ENCODE assay signal across 18 cellular contexts in the genomic region with DNA sequence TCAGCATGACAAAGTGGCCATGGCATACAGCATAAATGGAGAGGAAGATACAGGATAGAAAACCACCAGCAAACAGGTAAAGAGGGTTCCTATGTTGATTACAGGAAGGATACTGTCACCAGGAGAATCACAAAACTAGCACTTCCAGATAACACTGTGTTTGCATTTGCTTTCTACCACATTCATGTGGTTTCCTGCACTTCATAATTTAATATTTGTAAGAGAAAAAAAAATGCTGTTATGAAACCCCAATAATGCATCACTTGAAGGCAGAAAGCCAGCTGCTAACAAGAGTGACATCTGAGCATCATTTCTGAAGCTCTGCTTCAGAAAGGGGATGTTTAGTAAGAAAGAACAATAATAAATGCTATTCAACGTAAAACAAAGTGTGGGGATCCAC.
DNase-seq lines count a peak whose midpoint lies in the region; ATAC-seq and FAIRE-seq lines count a peak whose summit lies in the region.
"Had no signal": no experiment of that assay in that cellular context is flagged by ENCODE, and none has a peak within 500 bp of the region (broad histone marks: within the 10 kb centered on the region; RNA-seq: fewer than 3 reads in every experiment).

No MANE protein-coding gene starts in this region.

- H3K27me3 ChIP-seq in small intestine (ENCODE audit: control insufficient read depth in 2 of 2, insufficient read depth in 2 of 2, low read length in 2 of 2) = no peaks in the 10 kb centered on the region
- H3K27me3 ChIP-seq: upper lobe of left lung had no signal

- ATAC-seq in activated T-cell treated with anti-CD3 and anti-CD28 coated beads, Interleukin-2, amount 50 U/mL, for 4 hours = peak; percentile 24
- ATAC-seq in HG03354 (IDR thresholded peaks at IDR 0.05; ENCODE audit: poor library complexity, severe bottlenecking, unreplicated experiment) = peak; percentile 33
- ATAC-seq in GM21576 (IDR thresholded peaks at IDR 0.05; ENCODE audit: unreplicated experiment) = no peak
- ATAC-seq: left ventricle myocardium superior, PC-3 had no signal

- no peaks in the 10 kb centered on the region for H3K9me3 ChIP-seq in small intestine (ENCODE audit: control insufficient read depth, low read depth)
- H3K9me3 ChIP-seq: upper lobe of left lung had no signal

- no peaks in the 10 kb centered on the region for H3K27me3 Mint-ChIP-seq in activated T-cell treated with anti-CD3 and anti-CD28 coated beads, Interleukin-2, amount 50 U/mL, for 4 hours (ENCODE audit: low read depth)
- no peaks in the 10 kb centered on the region for H3K27me3 Mint-ChIP-seq in activated naive CD8-positive, alpha-beta T cell
- H3K27me3 Mint-ChIP-seq: stimulated activated naive B cell treated with anti-CD40 and anti-IgM and Interleukin-4, amounts not matched to agents 10 μg/mL and 1 μg/mL and 100 μg/mL, for 72 hours had no signal

- H3K27ac ChIP-seq in small intestine (ENCODE audit: low read depth in 1 of 2, low read length in 1 of 2) = peak overlapping the region in 1 of 2 donors; percentile 49
- H3K27ac ChIP-seq: SK-N-MC had no signal

- H3K4me3 ChIP-seq in small intestine (ENCODE audit: low read depth in 1 of 2, low read length in 2 of 2) = no peak overlapping the region
- H3K4me3 ChIP-seq: SK-N-MC, skin epidermis, upper lobe of left lung had no signal

- H3K36me3 Mint-ChIP-seq in activated T-cell treated with anti-CD3 and anti-CD28 coated beads, Interleukin-2, amount 50 U/mL, for 4 hours (ENCODE audit: insufficient read depth) = peaks cover 26% of the 10 kb centered on the region
- H3K36me3 Mint-ChIP-seq in activated naive CD8-positive, alpha-beta T cell = peaks cover 23% of the 10 kb centered on the region

- peaks cover 82% of the 10 kb centered on the region for H3K4me1 Mint-ChIP-seq in activated T-cell treated with anti-CD3 and anti-CD28 coated beads, Interleukin-2, amount 50 U/mL, for 4 hours (ENCODE audit: low read depth)
- peaks cover 73% of the 10 kb centered on the region for H3K4me1 Mint-ChIP-seq in activated naive CD8-positive, alpha-beta T cell (ENCODE audit: low read depth)

- peak overlapping the region; percentile 70 for H3K27ac Mint-ChIP-seq in activated naive CD8-positive, alpha-beta T cell
- H3K27ac Mint-ChIP-seq: stimulated activated naive B cell treated with anti-CD40 and anti-IgM and Interleukin-4, amounts not matched to agents 10 μg/mL and 1 μg/mL and 100 μg/mL, for 72 hours had no signal

- no peaks in the 10 kb centered on the region for H3K9me3 Mint-ChIP-seq in activated T-cell treated with anti-CD3 and anti-CD28 coated beads, Interleukin-2, amount 50 U/mL, for 4 hours
- H3K9me3 Mint-ChIP-seq in activated naive CD8-positive, alpha-beta T cell (ENCODE audit: low read depth) = no peaks in the 10 kb centered on the region
- H3K9me3 Mint-ChIP-seq: stimulated activated naive B cell treated with anti-CD40 and anti-IgM and Interleukin-4, amounts not matched to agents 10 μg/mL and 1 μg/mL and 100 μg/mL, for 72 hours had no signal

- H3K36me3 ChIP-seq in small intestine (ENCODE audit: control insufficient read depth in 2 of 2, insufficient read depth in 2 of 2, low read length in 2 of 2) = peaks cover 5 to 6% of the 10 kb centered on the region in 2 donors

- H3K4me3 Mint-ChIP-seq in activated T-cell treated with anti-CD3 and anti-CD28 coated beads, Interleukin-2, amount 50 U/mL, for 4 hours = peak overlapping the region; percentile 31
- H3K4me3 Mint-ChIP-seq in activated naive CD8-positive, alpha-beta T cell = peak overlapping the region; percentile 42
- H3K4me3 Mint-ChIP-seq: stimulated activated naive B cell treated with anti-CD40 and anti-IgM and Interleukin-4, amounts not matched to agents 10 μg/mL and 1 μg/mL and 100 μg/mL, for 72 hours had no signal

- WGBS in small intestine, 3 donors = 70 to 78% (median 76%) methylated on average over 1 of the region's 1 CpG

- FAIRE-seq in small intestine (lab: Jason Lieb, UNC) = no peak

- no peaks in the 10 kb centered on the region for H3K4me1 ChIP-seq in small intestine (ENCODE audit: control insufficient read depth in 2 of 2, insufficient read depth in 1 of 2, low read depth in 1 of 2, low read length in 1 of 2)

- DNase-seq in activated T-cell treated with anti-CD3 and anti-CD28 coated beads, Interleukin-2, amount 50 U/mL, for 4 hours = no peak
- DNase-seq in activated T-cell treated with anti-CD3 and anti-CD28 coated beads for 4 hours = no peak
- DNase-seq in small intestine = peak; percentile 51
- DNase-seq in activated CD4-positive, CD25-positive, alpha-beta regulatory T cell (lab: John Stamatoyannopoulos, UW) = no peak
- no peak for DNase-seq in EL
- DNase-seq: cerebellar nuclear complex; foreskin fibroblast; left ventricle myocardium superior; NCI-H1694 treated with DMSO at 0.1 percent for 48 hours; NCI-H510A; PC-3; stimulated activated naive B cell treated with anti-CD40 and anti-IgM and Interleukin-4, amounts not matched to agents 10 μg/mL and 1 μg/mL and 100 μg/mL, for 72 hours; upper lobe of left lung had no signal
